In the genomic region with DNA sequence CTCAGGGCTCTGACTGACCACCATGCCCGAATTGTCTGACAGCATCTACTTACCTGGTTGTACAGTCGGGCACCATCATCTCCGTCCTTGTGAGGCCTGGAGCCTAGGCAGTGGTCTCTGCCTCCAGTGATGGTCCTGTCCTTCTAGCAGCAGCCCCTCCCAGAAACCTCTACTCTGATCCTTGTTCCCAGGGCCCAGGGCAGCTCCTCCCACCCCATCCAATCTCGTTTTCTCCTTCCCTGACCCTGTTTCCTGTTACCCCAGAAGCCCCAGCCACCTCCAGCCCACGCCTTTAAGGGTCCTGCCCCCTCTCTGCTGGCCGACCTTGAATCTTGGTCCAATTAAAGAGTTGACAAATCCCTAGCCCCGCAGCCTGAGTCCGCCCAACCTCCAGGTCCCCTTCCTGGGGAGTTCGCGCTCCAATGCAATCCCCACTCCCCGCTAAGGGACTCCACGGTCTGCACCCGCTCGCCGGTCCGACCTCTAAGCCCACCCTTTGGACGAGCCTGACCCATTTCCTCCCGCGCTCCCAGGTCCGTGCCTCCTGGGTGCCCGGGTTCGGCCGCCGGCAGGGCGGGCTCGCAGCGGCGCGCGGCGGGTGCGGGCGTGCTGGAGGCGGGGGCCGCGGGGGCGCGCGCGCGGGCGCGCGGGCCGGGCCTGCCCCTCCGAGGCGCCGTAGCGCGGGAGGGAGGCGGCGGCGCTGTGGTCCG, we compare ENCODE assay signal across 7 cellular contexts. TPM values are rescaled to one million over a fixed set of nuclear protein-coding genes. Genes with fewer than 3 reads are reported as not detected.
A peak's percentile ranks its signal among the peaks of the same experiment; 100 is the strongest.
DNase-seq lines count a peak whose midpoint lies in the region; ATAC-seq and TF ChIP-seq lines count a peak whose summit lies in the region.

Gene B4GALT2 (plus strand): TSS at position 660 of the 710 bp plus-strand sequence. CDS start 1,951 bp downstream, outside the sequence.

- TF ChIP-seq CTCF in GM12875 (IDR thresholded peaks at IDR 0.05; ENCODE audit: borderline replicate concordance, insufficient read depth, low read depth, low read length) (no peak), thyroid gland (IDR thresholded peaks at IDR 0.05) (no peak)

- peaks cover 24% of the 10 kb centered on the region for H3K36me3 ChIP-seq in muscle layer of colon (ENCODE audit: insufficient read depth, low read length)
- H3K36me3 ChIP-seq in thyroid gland, result peaks cover 9 to 14% of the 10 kb centered on the region in 2 donors

- no peaks in the 10 kb centered on the region for H3K27me3 ChIP-seq in muscle layer of colon (ENCODE audit: control insufficient read depth in 1 of 2, insufficient read depth in 2 of 2, low read length in 2 of 2)
- no peaks in the 10 kb centered on the region for H3K27me3 ChIP-seq in thyroid gland

- peaks cover 52% of the 10 kb centered on the region for H3K4me1 ChIP-seq in muscle layer of colon (ENCODE audit: insufficient read depth, low read length)
- H3K4me1 ChIP-seq in thyroid gland, result peaks cover 33 to 46% of the 10 kb centered on the region in 2 donors

- no peaks in the 10 kb centered on the region for H3K9me3 ChIP-seq in muscle layer of colon (ENCODE audit: low read length)
- H3K9me3 ChIP-seq in thyroid gland, result no peaks in the 10 kb centered on the region

- H3K9ac ChIP-seq in muscle layer of colon (ENCODE audit: low read length), result no peak within 1 kb of the TSS

- peak within 1 kb of the TSS; percentile 73 for H3K4me3 ChIP-seq in GM12875 (ENCODE audit: low read depth, low read length)
- H3K4me3 ChIP-seq in muscle layer of colon (ENCODE audit: low read depth in 1 of 2, low read length in 2 of 2), result peak within 1 kb of the TSS; percentile 55 to 56
- peak within 1 kb of the TSS in 2 of 3 donors; percentile 30 to 52 for H3K4me3 ChIP-seq in thyroid gland (replicated peaks in 1 of 3)

- CTCF ChIA-PET in activated CD8-positive, alpha-beta memory T cell treated with anti-CD3 and anti-CD28 coated beads for 36 hours (lab: Charles Lee), result no interaction called here

- ATAC-seq in esophagus mucosa, result no peak

- 23% methylated on average over 14 to 17 of the region's 54 CpGs for WGBS in thyroid gland, 2 donors

- TF ChIP-seq POLR2A in thyroid gland (IDR thresholded peaks at IDR 0.05), result no peak

- peak within 1 kb of the TSS; percentile 38 for H3K27ac ChIP-seq in muscle layer of colon (ENCODE audit: low read depth, low read length)
- H3K27ac ChIP-seq in thyroid gland, result no peak within 1 kb of the TSS

- intact Hi-C loops in thyroid gland (cut with DNase I), result no loop called here

- POLR2A ChIA-PET in activated CD8-positive, alpha-beta memory T cell treated with anti-CD3 and anti-CD28 coated beads for 36 hours (lab: Charles Lee), result no interaction called here

- DNase-seq in NAMALWA (ENCODE audit: low spot score) (peak; percentile 43), thyroid gland (peak; percentile 36 to 38), NCI-H446 treated with DMSO at 0.1 percent for 48 hours (lab: John Stamatoyannopoulos, UW) (no peak)

RNA-seq across cellular contexts. Expression of gene B4GALT2, which starts in this region (rescaled TPM):
- total RNA-seq in activated CD8-positive, alpha-beta memory T cell treated with anti-CD3 and anti-CD28 coated beads for 36 hours, result 10 to 100 TPM; 44.7 to 45.4 TPM
- total RNA-seq in esophagus mucosa (40.1 TPM), thyroid gland (10 to 100 TPM; 22.3 to 30.3 (median 24.7) TPM)
